8 cellular contexts compared by ENCODE assay signal in genomic region chr17:49677933-49678847, GRCh38. TPM values are rescaled to one million over a fixed set of nuclear protein-coding genes. Genes with fewer than 3 reads are reported as not detected.
DNase-seq lines count a peak whose midpoint lies in the region; ATAC-seq and TF ChIP-seq lines count a peak whose summit lies in the region.

Gene SPOP (minus strand): TSS chr17:49678097. CDS start chr17:49622810, 55,287 bp downstream.

- no peaks in the 10 kb centered on the region for H3K9me3 ChIP-seq in testis

- 11 to 14% methylated on average over 41 to 49 of the region's 53 CpGs for WGBS in testis, 2 donors

- H3K4me1 ChIP-seq in testis, result peaks cover 22% of the 10 kb centered on the region

- no peaks in the 10 kb centered on the region for H3K27me3 ChIP-seq in testis

- TF ChIP-seq POLR2A in testis (IDR thresholded peaks at IDR 0.05), result no peak

- H3K9me3 Mint-ChIP-seq in activated naive CD4-positive, alpha-beta T cell treated with anti-CD3 and anti-CD28 coated beads, Interleukin-2, amount 50 U/mL, for 72 hours, result peaks cover 4 to 6% of the 10 kb centered on the region in 2 donors

- intact Hi-C loops in testis (cut with DNase I; ENCODE audit: low total_unique reads), result no loop called here

- no peak for TF ChIP-seq CTCF in omental fat pad (IDR thresholded peaks at IDR 0.05)
- TF ChIP-seq CTCF in testis (IDR thresholded peaks at IDR 0.05), result no peak

- peak within 1 kb of the TSS; percentile 97 to 98 for H3K27ac ChIP-seq in testis

- no peaks in the 10 kb centered on the region for H3K36me3 ChIP-seq in testis (ENCODE audit: low read depth, missing control alignments)

- peaks cover 15 to 20% of the 10 kb centered on the region in 2 donors for H3K36me3 Mint-ChIP-seq in activated naive CD4-positive, alpha-beta T cell treated with anti-CD3 and anti-CD28 coated beads, Interleukin-2, amount 50 U/mL, for 72 hours

- H3K4me3 ChIP-seq in testis, result peak within 1 kb of the TSS; percentile 74 to 94

- ATAC-seq in HG02588 (IDR thresholded peaks at IDR 0.05; ENCODE audit: unreplicated experiment), result peak; percentile 70
- peak; percentile 94 to 95 for ATAC-seq in activated naive CD4-positive, alpha-beta T cell treated with anti-CD3 and anti-CD28 coated beads, Interleukin-2, amount 50 U/mL, for 72 hours
- peak; percentile 99 for ATAC-seq in omental fat pad (ENCODE audit: low FRiP score)

- H3K27ac Mint-ChIP-seq in activated naive CD4-positive, alpha-beta T cell treated with anti-CD3 and anti-CD28 coated beads, Interleukin-2, amount 50 U/mL, for 72 hours, result peak within 1 kb of the TSS; percentile 95 to 98

- peak; percentile 98 for DNase-seq in GM04504 (ENCODE audit: low read depth)
- DNase-seq in NCI-H1092 treated with DMSO at 0.1 percent for 48 hours (lab: John Stamatoyannopoulos, UW), result peak; percentile 98
- peak; percentile 98 for DNase-seq in SKM-1 (lab: John Stamatoyannopoulos, UW; ENCODE audit: unreplicated experiment)
- peak; percentile 98 to 99 for DNase-seq in activated naive CD4-positive, alpha-beta T cell treated with anti-CD3 and anti-CD28 coated beads, Interleukin-2, amount 50 U/mL, for 72 hours (ENCODE audit: low spot score in 2 of 2)
- peak; percentile 88 for DNase-seq in glomerular endothelial cell (ENCODE audit: extremely low read depth, low read depth, low spot score)
- peak; percentile 98 for DNase-seq in omental fat pad (ENCODE audit: low spot score)
- peak; percentile 99 for DNase-seq in testis

RNA-seq across cellular contexts. Expression of gene SPOP, which starts in this region (rescaled TPM):
- 10 to 100 TPM; 66.9 to 70.3 TPM for total RNA-seq in activated naive CD4-positive, alpha-beta T cell treated with anti-CD3 and anti-CD28 coated beads, Interleukin-2, amount 50 U/mL, for 72 hours
- total RNA-seq in glomerular endothelial cell (33.0 and 48.1 TPM in 2 replicates), omental fat pad (10 to 100 TPM; 33.7 to 73.5 (median 50.4) TPM), testis (10 to 100 TPM; 52.0 to 60.6 TPM)
- 39.6 TPM for polyA plus RNA-seq in testis (ENCODE audit: insufficient read depth, low read depth, low replicate concordance)

Comparison
In these comparisons a context has a peak if more than half of its experiments do, and no peak if none do; other contexts are left out.
1. Peak in every context shown above with its lines: DNase-seq, ATAC-seq, H3K4me3 ChIP-seq and H3K27ac ChIP-seq.